In the genomic region with DNA sequence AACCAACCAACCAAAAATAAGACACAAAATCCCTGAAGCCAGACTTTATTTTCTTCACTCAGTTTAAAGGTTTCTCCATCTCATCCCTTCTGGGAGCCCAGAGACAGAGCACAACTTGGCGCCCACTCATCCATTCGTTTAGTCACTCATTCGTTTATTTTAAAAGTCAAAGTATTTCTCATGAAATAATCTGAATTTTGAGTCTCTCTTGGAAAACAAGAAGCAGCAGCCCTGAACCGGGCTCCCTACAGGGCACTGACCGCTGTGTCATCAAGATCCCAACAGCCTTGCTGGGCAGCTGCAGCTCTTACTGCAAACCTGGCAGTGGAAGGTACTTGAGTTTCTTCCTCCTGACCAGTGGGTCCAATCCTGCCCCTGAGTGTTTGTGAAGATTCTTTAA, we compare ENCODE assay signal across 39 cellular contexts.
"Had no signal": no experiment of that assay in that cellular context is flagged by ENCODE, and none has a peak within 500 bp of the region (broad histone marks: within the 10 kb centered on the region; RNA-seq: fewer than 3 reads in every experiment).

No MANE protein-coding gene starts in this region.

- H3K27ac ChIP-seq: ascending aorta, body of pancreas, breast epithelium, Peyer's patch, RWPE1, VCaP had no signal

- H3K4me1 Mint-ChIP-seq: activated B cell treated with CpG ODN at 0.5 μM for 24 hours; activated CD4-positive, alpha-beta memory T cell treated with anti-CD3 and anti-CD28 coated beads, Interleukin-2, amount 10 ng/mL, durations not matched to agents 7 days and 5 days; activated CD8-positive, alpha-beta memory T cell treated with anti-CD3 and anti-CD28 coated beads, Interleukin-2, amount 10 ng/mL, durations not matched to agents 7 days and 5 days; activated naive CD4-positive, alpha-beta T cell treated with anti-CD3 and anti-CD28 coated beads, Interleukin-2, amount 50 U/mL, for 24 hours; activated naive CD8-positive, alpha-beta T cell treated with anti-CD3 and anti-CD28 coated beads, Interleukin-2, amount 10 ng/mL, durations not matched to agents 7 days and 5 days had no signal

- H3K9me3 Mint-ChIP-seq: activated naive CD4-positive, alpha-beta T cell treated with anti-CD3 and anti-CD28 coated beads, Interleukin-2, amount 50 U/mL, for 24 hours had no signal

- H3K27ac Mint-ChIP-seq: activated B cell treated with CpG ODN at 0.5 μM for 24 hours; activated CD4-positive, alpha-beta memory T cell treated with anti-CD3 and anti-CD28 coated beads, Interleukin-2, amount 10 ng/mL, durations not matched to agents 7 days and 5 days; activated CD8-positive, alpha-beta memory T cell treated with anti-CD3 and anti-CD28 coated beads, Interleukin-2, amount 10 ng/mL, durations not matched to agents 7 days and 5 days; activated naive CD4-positive, alpha-beta T cell treated with anti-CD3 and anti-CD28 coated beads, Interleukin-2, amount 50 U/mL, for 24 hours; activated naive CD8-positive, alpha-beta T cell treated with anti-CD3 and anti-CD28 coated beads, Interleukin-2, amount 10 ng/mL, durations not matched to agents 7 days and 5 days had no signal

- H3K27me3 ChIP-seq: ascending aorta, body of pancreas, breast epithelium, Peyer's patch had no signal

- H3K4me3 ChIP-seq: ascending aorta, body of pancreas, breast epithelium, Peyer's patch had no signal

- H3K4me3 Mint-ChIP-seq: activated B cell treated with CpG ODN at 0.5 μM for 24 hours; activated CD4-positive, alpha-beta memory T cell treated with anti-CD3 and anti-CD28 coated beads, Interleukin-2, amount 10 ng/mL, durations not matched to agents 7 days and 5 days; activated CD8-positive, alpha-beta memory T cell treated with anti-CD3 and anti-CD28 coated beads, Interleukin-2, amount 10 ng/mL, durations not matched to agents 7 days and 5 days; activated naive CD4-positive, alpha-beta T cell treated with anti-CD3 and anti-CD28 coated beads, Interleukin-2, amount 50 U/mL, for 24 hours; activated naive CD8-positive, alpha-beta T cell treated with anti-CD3 and anti-CD28 coated beads, Interleukin-2, amount 10 ng/mL, durations not matched to agents 7 days and 5 days had no signal

- H3K36me3 ChIP-seq: ascending aorta, breast epithelium, Peyer's patch had no signal

- H3K27me3 Mint-ChIP-seq: activated B cell treated with CpG ODN at 0.5 μM for 24 hours; activated CD4-positive, alpha-beta memory T cell treated with anti-CD3 and anti-CD28 coated beads, Interleukin-2, amount 10 ng/mL, durations not matched to agents 7 days and 5 days had no signal

- H3K4me1 ChIP-seq: ascending aorta, body of pancreas, breast epithelium, Peyer's patch had no signal

- H3K36me3 Mint-ChIP-seq: activated CD8-positive, alpha-beta memory T cell treated with anti-CD3 and anti-CD28 coated beads, Interleukin-2, amount 10 ng/mL, durations not matched to agents 7 days and 5 days; activated naive CD4-positive, alpha-beta T cell treated with anti-CD3 and anti-CD28 coated beads, Interleukin-2, amount 50 U/mL, for 24 hours; activated naive CD8-positive, alpha-beta T cell treated with anti-CD3 and anti-CD28 coated beads, Interleukin-2, amount 10 ng/mL, durations not matched to agents 7 days and 5 days had no signal

- H3K9me3 ChIP-seq: ascending aorta, body of pancreas, breast epithelium, Peyer's patch had no signal

- DNase-seq: activated B cell treated with CpG ODN at 0.5 μM for 24 hours; activated CD4-positive, alpha-beta memory T cell treated with anti-CD3 and anti-CD28 coated beads, Interleukin-2, amount 10 ng/mL, durations not matched to agents 7 days and 5 days; activated CD4-positive, alpha-beta T cell treated with anti-CD3 and anti-CD28 coated beads for 48 hours; activated CD4-positive, CD25-positive, alpha-beta regulatory T cell treated with anti-CD3 and anti-CD28 coated beads, Interleukin-2, amount 50 U/mL, for 72 hours; activated CD8-positive, alpha-beta memory T cell treated with anti-CD3 and anti-CD28 coated beads for 24 hours; activated CD8-positive, alpha-beta memory T cell treated with anti-CD3 and anti-CD28 coated beads, Interleukin-2, amount 10 ng/mL, durations not matched to agents 7 days and 5 days; activated CD8-positive, alpha-beta memory T cell treated with anti-CD3 and anti-CD28 coated beads, Interleukin-2, amount 50 U/mL, for 48 hours; activated effector memory CD4-positive, alpha-beta T cell treated with Interleukin-2 at 50 U/mL for 16 hours; activated naive CD8-positive, alpha-beta T cell treated with anti-CD3 and anti-CD28 coated beads, Interleukin-2, amount 10 ng/mL, durations not matched to agents 7 days and 5 days; activated T-cell treated with anti-CD3 and anti-CD28 coated beads, Interleukin-2, amount 50 U/mL, for 48 hours; amygdala; body of pancreas; Kasumi-1; KG1; MM.1S; MV-4-11; NCI-H1092; NCI-H1417; NCI-H146; NCI-H187; NCI-H2029 treated with DMSO at 0.1 percent for 48 hours; NCI-H2107; NCI-H2171; NCI-H510A; NCI-H526; NCI-H748 treated with DMSO at 0.1 percent for 48 hours; NK-92 treated with Interleukin-12 subunit alpha and Interleukin-12 subunit beta, amount 100 ng/mL, for 24 hours; PC-3; Peyer's patch; SIG-M5; SW 1271; T-helper 1 cell; T-helper 2 cell; T-helper 9 cell had no signal
